In the genomic region with DNA sequence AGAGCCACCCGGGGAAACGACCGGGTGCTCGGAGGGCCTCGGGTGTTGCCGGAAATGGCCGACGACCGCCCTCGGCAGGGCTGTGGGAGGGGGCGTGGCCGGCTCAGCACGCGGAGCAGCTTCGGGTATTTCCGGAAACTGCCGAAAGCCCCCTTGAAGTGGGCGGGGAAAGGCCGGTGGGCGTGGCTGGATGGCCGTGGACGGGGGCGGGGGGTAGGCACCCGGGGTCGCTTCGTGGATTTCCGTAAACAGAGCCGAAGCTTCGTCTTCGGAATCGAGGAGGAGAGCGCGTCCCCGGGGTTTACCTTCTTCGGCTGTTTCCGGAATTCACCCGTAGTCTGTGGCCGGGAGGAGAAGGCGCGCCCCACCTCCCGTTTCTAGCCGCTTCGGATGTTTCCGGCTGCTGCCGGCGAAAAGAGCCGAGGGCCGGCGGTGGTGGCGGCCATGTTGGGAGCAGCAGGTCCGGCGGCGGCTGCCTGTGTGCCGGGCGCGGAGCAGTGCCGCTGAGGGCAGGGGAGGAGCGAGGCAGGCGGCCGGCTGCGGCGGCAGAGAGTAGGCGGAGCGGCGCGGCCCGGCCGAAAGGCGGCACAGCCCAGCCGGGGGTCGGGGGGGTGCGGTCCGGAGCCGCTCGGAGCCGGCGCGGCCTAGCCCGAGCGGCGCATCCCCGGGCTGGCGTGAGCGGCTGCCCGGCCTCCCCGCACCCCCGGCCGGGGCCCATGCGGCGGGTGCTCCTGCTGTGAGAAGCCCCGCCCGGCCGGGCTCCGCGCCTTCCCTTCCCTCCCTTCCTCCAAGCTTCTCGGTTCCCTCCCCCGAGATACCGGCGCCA, we compare ENCODE assay signal across 8 cellular contexts. TPM values are rescaled to one million over a fixed set of nuclear protein-coding genes. Genes with fewer than 3 reads are reported as not detected.
A peak's percentile ranks its signal among the peaks of the same experiment; 100 is the strongest.
DNase-seq lines count a peak whose midpoint lies in the region; ATAC-seq, FAIRE-seq and TF ChIP-seq lines count a peak whose summit lies in the region.

A gene (plus strand): TSS at position 429 of the 826 bp plus-strand sequence. CDS start 397 bp downstream, at position 826.

- peak within 1 kb of the TSS; percentile 99 for H3K4me2 ChIP-seq in OCI-LY3 (ENCODE audit: low read length)

- peak within 1 kb of the TSS; percentile 99 for H3K4me3 ChIP-seq in OCI-LY3 (ENCODE audit: low read length)

- peak; percentile 98 for DNase-seq in D341Med (ENCODE audit: low spot score)
- DNase-seq in HuH-7 (ENCODE audit: low spot score), result peak; percentile 72
- peak; percentile 100 for DNase-seq in activated CD8-positive, alpha-beta memory T cell treated with anti-CD3 and anti-CD28 coated beads, Interleukin-2, amount 50 U/mL, for 48 hours
- peak; percentile 100 for DNase-seq in mesothelial cell of epicardium (ENCODE audit: low spot score in 2 of 2, unreplicated experiment in 2 of 2)
- peak; percentile 98 for DNase-seq in stimulated activated CD8-positive, alpha-beta memory T cell treated with anti-CD3 and anti-CD28 coated beads, Interleukin-15, amount 100 ng/mL, for 48 hours (ENCODE audit: low read depth in 2 of 2)

- TF ChIP-seq CTCF in OCI-LY3 (IDR thresholded peaks at IDR 0.05; ENCODE audit: low read depth, low read length), result no peak
- TF ChIP-seq CTCF in mesothelial cell of epicardium (IDR thresholded peaks at IDR 0.05; ENCODE audit: unreplicated experiment), result no peak

- no peaks in the 10 kb centered on the region for H3K27me3 Mint-ChIP-seq in mesothelial cell of epicardium (ENCODE audit: low read depth)

- peaks cover 51% of the 10 kb centered on the region for H3K4me1 Mint-ChIP-seq in mesothelial cell of epicardium

- H3K36me3 ChIP-seq in OCI-LY3 (replicated peaks; ENCODE audit: low read depth, low read length), result peaks cover 28% of the 10 kb centered on the region

- H3K4me1 ChIP-seq in OCI-LY3 (ENCODE audit: low read length), result peaks cover 25% of the 10 kb centered on the region

- H3K9ac ChIP-seq in OCI-LY3 (ENCODE audit: low read length), result peak within 1 kb of the TSS; percentile 100

- ATAC-seq in GM21515 (IDR thresholded peaks at IDR 0.05; ENCODE audit: unreplicated experiment), result peak; percentile 69

- H3K27ac ChIP-seq in OCI-LY3 (ENCODE audit: low read length), result peak within 1 kb of the TSS; percentile 75

- FAIRE-seq in endometrium (lab: Jason Lieb, UNC), result peak; percentile 86

- H3K27ac Mint-ChIP-seq in mesothelial cell of epicardium, result peak within 1 kb of the TSS; percentile 81

- H3K9me3 ChIP-seq in OCI-LY3 (ENCODE audit: insufficient read depth, low read length), result no peaks in the 10 kb centered on the region

- H3K36me3 Mint-ChIP-seq in mesothelial cell of epicardium, result no peaks in the 10 kb centered on the region

- H2AFZ ChIP-seq in OCI-LY3 (ENCODE audit: low read depth, low read length), result peak within 1 kb of the TSS; percentile 12

- H4K20me1 ChIP-seq in OCI-LY3 (ENCODE audit: insufficient read depth, low read length), result peaks cover 39% of the 10 kb centered on the region

- H3K4me3 Mint-ChIP-seq in mesothelial cell of epicardium, result peak within 1 kb of the TSS; percentile 88

- peaks cover 50% of the 10 kb centered on the region for H3K79me2 ChIP-seq in OCI-LY3 (ENCODE audit: low read length)

- no peaks in the 10 kb centered on the region for H3K9me3 Mint-ChIP-seq in mesothelial cell of epicardium

- no peaks in the 10 kb centered on the region for H3K27me3 ChIP-seq in OCI-LY3 (ENCODE audit: low read depth, low read length)

RNA-seq across cellular contexts. Expression of the gene that starts here (rescaled TPM):
- total RNA-seq in mesothelial cell of epicardium, result 48.8 to 51.5 TPM (median 51.2 TPM) in 3 replicates

Comparison
In these comparisons a context has a peak if more than half of its experiments do, and no peak if none do; other contexts are left out.
1. Peak in every context shown above with its lines: DNase-seq, ATAC-seq, H3K4me3 ChIP-seq and H3K27ac ChIP-seq.